18 cellular contexts compared by ENCODE assay signal in the genomic region with DNA sequence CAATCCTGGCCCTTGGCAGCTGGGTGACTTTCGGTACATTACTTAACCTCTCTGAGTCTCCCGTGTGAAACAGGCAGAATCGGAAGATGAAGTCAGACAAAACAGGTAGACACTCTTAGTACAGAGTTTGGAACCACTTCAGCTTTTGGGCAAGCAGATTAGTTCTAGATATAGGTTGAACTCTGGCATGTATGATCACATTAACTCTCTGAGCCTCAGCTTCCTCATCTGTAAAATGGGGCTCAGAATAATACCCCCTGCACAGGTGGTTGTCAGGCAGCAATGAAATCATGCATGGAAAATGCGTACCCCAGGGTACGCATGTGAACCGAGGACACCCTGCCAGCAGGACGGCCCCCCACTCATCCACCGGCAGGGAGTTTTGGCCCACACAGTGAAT.
DNase-seq lines count a peak whose midpoint lies in the region; ATAC-seq and TF ChIP-seq lines count a peak whose summit lies in the region.
"Had no signal": no experiment of that assay in that cellular context is flagged by ENCODE, and none has a peak within 500 bp of the region (broad histone marks: within the 10 kb centered on the region; RNA-seq: fewer than 3 reads in every experiment).

No MANE protein-coding gene starts in this region.

- no peak for DNase-seq in GM23248
- no peak for DNase-seq in osteocyte (ENCODE audit: extremely low spot score, unreplicated experiment)
- no peak for DNase-seq in activated CD4-positive, alpha-beta T cell treated with anti-CD3 and anti-CD28 coated beads, Interleukin-2, amount 10 ng/mL, durations not matched to agents 24 days and 14 days
- no peak for DNase-seq in natural killer cell
- no peak for DNase-seq in left lung
- DNase-seq: DMS79 treated with DMSO at 0.1 percent for 48 hours, MV-4-11, NCI-H1417, NCI-H1930, NCI-H345, NCI-H524 treated with DMSO at 0.1 percent for 48 hours, PC-3 had no signal

- H3K27ac Mint-ChIP-seq in osteocyte (ENCODE audit: unreplicated experiment) = peak overlapping the region; percentile 56
- H3K27ac Mint-ChIP-seq in activated CD4-positive, alpha-beta T cell treated with anti-CD3 and anti-CD28 coated beads, Interleukin-2, amount 10 ng/mL, durations not matched to agents 24 days and 14 days = no peak overlapping the region
- H3K27ac Mint-ChIP-seq in natural killer cell = no peak overlapping the region
- H3K27ac Mint-ChIP-seq: B cell had no signal

- peaks cover 3% of the 10 kb centered on the region; the same call in 1 of the 2 replicates for H3F3A ChIP-seq in GM23248 (ENCODE audit: insufficient read depth)

- H2AFZ ChIP-seq in GM23248 = no peak overlapping the region

- H3K4me2 ChIP-seq in GM23248 (ENCODE audit: unreplicated experiment) = peak overlapping the region; percentile 9
- H3K4me2 ChIP-seq: KMS-11 had no signal

- no peaks in the 10 kb centered on the region for H3K9me2 ChIP-seq in GM23248 (ENCODE audit: insufficient read depth)

- H3K4me1 Mint-ChIP-seq in osteocyte (ENCODE audit: unreplicated experiment) = peaks cover 33% of the 10 kb centered on the region
- H3K4me1 Mint-ChIP-seq in activated CD4-positive, alpha-beta T cell treated with anti-CD3 and anti-CD28 coated beads, Interleukin-2, amount 10 ng/mL, durations not matched to agents 24 days and 14 days = no peaks in the 10 kb centered on the region
- no peaks in the 10 kb centered on the region for H3K4me1 Mint-ChIP-seq in natural killer cell
- H3K4me1 Mint-ChIP-seq: B cell had no signal

- H4K20me1 ChIP-seq in GM23248 (ENCODE audit: insufficient read depth) = no peaks in the 10 kb centered on the region; the same call in 1 of the 2 replicates

- 19 to 21% methylated on average over 8 of the region's 8 CpGs for WGBS in GM23248 (ENCODE audit: low coverage in 1 of 2, low lambda C conversion rate in 2 of 2, missing lambda C conversion rate in 2 of 2), 2 experiments
- WGBS in esophagus, 2 donors = 64 to 85% methylated on average over 8 of the region's 8 CpGs

- no peaks in the 10 kb centered on the region for H3K79me2 ChIP-seq in GM23248 (ENCODE audit: insufficient read depth)

- in situ Hi-C loops in GM23248 (cut with MboI) = no loop called here

- H3K27me3 Mint-ChIP-seq in osteocyte (ENCODE audit: unreplicated experiment) = no peaks in the 10 kb centered on the region
- H3K27me3 Mint-ChIP-seq in activated CD4-positive, alpha-beta T cell treated with anti-CD3 and anti-CD28 coated beads, Interleukin-2, amount 10 ng/mL, durations not matched to agents 24 days and 14 days = peaks cover 14% of the 10 kb centered on the region
- H3K27me3 Mint-ChIP-seq in natural killer cell (ENCODE audit: low read depth in 2 of 2) = peaks cover 17 to 28% of the 10 kb centered on the region in 2 donors

- no peak overlapping the region for H3K27ac ChIP-seq in GM23248
- peak overlapping the region; percentile 40 to 68 for H3K27ac ChIP-seq in esophagus (ENCODE audit: low read depth in 2 of 2, low read length in 1 of 2)
- H3K27ac ChIP-seq in stomach smooth muscle (ENCODE audit: low read length) = peak overlapping the region; percentile 80
- H3K27ac ChIP-seq in left lung = no peak overlapping the region
- H3K27ac ChIP-seq: KMS-11, RWPE1 had no signal

- intact Hi-C loops in activated CD4-positive, alpha-beta T cell treated with anti-CD3 and anti-CD28 coated beads, Interleukin-2, amount 10 ng/mL, durations not matched to agents 24 days and 14 days (cut with micrococcal nuclease) = no loop called here
- intact Hi-C loops in natural killer cell (cut with micrococcal nuclease) (no loop called here), left lung (cut with DNase I) (no loop called here)

- no peak for TF ChIP-seq CTCF in osteocyte (IDR thresholded peaks at IDR 0.05)
- no peak for TF ChIP-seq CTCF in natural killer cell (IDR thresholded peaks at IDR 0.05)
- TF ChIP-seq CTCF in left lung (IDR thresholded peaks at IDR 0.05) = no peak

- H3K9me3 Mint-ChIP-seq in osteocyte (ENCODE audit: unreplicated experiment) (no peaks in the 10 kb centered on the region), natural killer cell (no peaks in the 10 kb centered on the region)
- no peaks in the 10 kb centered on the region for H3K9me3 Mint-ChIP-seq in activated CD4-positive, alpha-beta T cell treated with anti-CD3 and anti-CD28 coated beads, Interleukin-2, amount 10 ng/mL, durations not matched to agents 24 days and 14 days

- H3K4me1 ChIP-seq in GM23248 (ENCODE audit: insufficient read depth) (peaks cover 32% of the 10 kb centered on the region), esophagus (ENCODE audit: control insufficient read depth in 2 of 2, insufficient read depth in 2 of 2, low read length in 1 of 2) (peaks cover 0 to 6% of the 10 kb centered on the region in 2 donors), stomach smooth muscle (ENCODE audit: control insufficient read depth, insufficient read depth, low read length) (peaks cover 40% of the 10 kb centered on the region), left lung (no peaks in the 10 kb centered on the region)

- no peak for ATAC-seq in HG03097 (IDR thresholded peaks at IDR 0.05; ENCODE audit: low FRiP score, unreplicated experiment)
- ATAC-seq in natural killer cell = no peak
- ATAC-seq in left lung = no peak
- ATAC-seq: PC-3 had no signal

- no peaks in the 10 kb centered on the region for H3K36me3 ChIP-seq in GM23248 (ENCODE audit: low read depth)
- no peaks in the 10 kb centered on the region for H3K36me3 ChIP-seq in esophagus (ENCODE audit: control insufficient read depth in 2 of 2, insufficient read depth in 2 of 2, low read length in 1 of 2)
- H3K36me3 ChIP-seq in stomach smooth muscle (ENCODE audit: control insufficient read depth in 2 of 2, insufficient read depth in 2 of 2, low read length in 2 of 2) = no peaks in the 10 kb centered on the region
- H3K36me3 ChIP-seq in left lung = no peaks in the 10 kb centered on the region

- peaks cover 10% of the 10 kb centered on the region; the same call in 1 of the 2 replicates for H3K27me3 ChIP-seq in GM23248 (replicated peaks; ENCODE audit: insufficient read depth)
- no peaks in the 10 kb centered on the region for H3K27me3 ChIP-seq in esophagus (ENCODE audit: control insufficient read depth in 1 of 2, insufficient read depth in 2 of 2, low read length in 2 of 2)
- no peaks in the 10 kb centered on the region for H3K27me3 ChIP-seq in stomach smooth muscle (ENCODE audit: control insufficient read depth in 1 of 2, insufficient read depth in 2 of 2, low read length in 2 of 2)
- H3K27me3 ChIP-seq in left lung = peaks cover 0 to 5% of the 10 kb centered on the region in 2 donors

- H3K9ac ChIP-seq in GM23248 = no peak overlapping the region
- H3K9ac ChIP-seq in stomach smooth muscle (ENCODE audit: low read length in 2 of 2) = peak overlapping the region in 1 of 2 donors; percentile 21
- H3K9ac ChIP-seq: KMS-11 had no signal

- H3K9me3 ChIP-seq in GM23248 (ENCODE audit: low read depth) = no peaks in the 10 kb centered on the region
- H3K9me3 ChIP-seq in esophagus (ENCODE audit: control insufficient read depth in 2 of 2, insufficient read depth in 1 of 2, low read depth in 1 of 2, low read length in 1 of 2) = no peaks in the 10 kb centered on the region
- no peaks in the 10 kb centered on the region for H3K9me3 ChIP-seq in stomach smooth muscle (ENCODE audit: control insufficient read depth in 2 of 2, low read length in 2 of 2)
- no peaks in the 10 kb centered on the region for H3K9me3 ChIP-seq in left lung

- H3K4me3 Mint-ChIP-seq in osteocyte (ENCODE audit: unreplicated experiment) = no peak overlapping the region
- H3K4me3 Mint-ChIP-seq in activated CD4-positive, alpha-beta T cell treated with anti-CD3 and anti-CD28 coated beads, Interleukin-2, amount 10 ng/mL, durations not matched to agents 24 days and 14 days = no peak overlapping the region
- no peak overlapping the region for H3K4me3 Mint-ChIP-seq in natural killer cell
- H3K4me3 Mint-ChIP-seq: B cell had no signal

- no peaks in the 10 kb centered on the region for H3K36me3 Mint-ChIP-seq in osteocyte (ENCODE audit: unreplicated experiment)
- no peaks in the 10 kb centered on the region for H3K36me3 Mint-ChIP-seq in activated CD4-positive, alpha-beta T cell treated with anti-CD3 and anti-CD28 coated beads, Interleukin-2, amount 10 ng/mL, durations not matched to agents 24 days and 14 days (ENCODE audit: low read depth)
- H3K36me3 Mint-ChIP-seq in natural killer cell = no peaks in the 10 kb centered on the region

- H3K4me3 ChIP-seq in GM23248 (no peak overlapping the region), esophagus (ENCODE audit: low read depth in 1 of 2, low read length in 2 of 2) (no peak overlapping the region), stomach smooth muscle (ENCODE audit: low read length in 2 of 2) (peak overlapping the region in 1 of 2 donors; percentile 55), left lung (no peak overlapping the region)

Comparison
In these comparisons a context has a peak if more than half of its experiments do, and no peak if none do; other contexts are left out.
1. H3K27ac ChIP-seq: peak in esophagus (2 of 2) and stomach smooth muscle (single experiment); none in GM23248 (single experiment) and left lung (0 of 2).